Comparison of ENCODE assay signal across 12 cellular contexts in the genomic region with DNA sequence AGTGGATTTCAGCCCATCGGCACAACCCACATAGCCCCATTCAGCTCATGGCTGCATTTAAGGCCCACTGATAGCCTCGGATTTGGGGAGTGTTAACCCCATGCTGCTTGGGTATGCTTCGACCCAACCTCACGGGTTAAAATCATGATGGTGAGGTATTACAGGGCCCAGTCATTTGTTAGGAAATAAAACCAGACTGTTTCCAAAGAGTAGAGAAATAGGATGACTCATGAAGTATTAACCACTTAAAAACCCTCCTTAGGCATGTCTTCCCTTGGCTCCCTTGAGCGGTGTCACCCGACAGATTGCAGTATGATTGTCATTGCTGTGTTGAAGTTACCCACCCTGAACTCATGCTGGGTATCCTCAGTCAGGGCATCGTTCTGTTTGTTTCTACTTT.
DNase-seq lines count a peak whose midpoint lies in the region; TF ChIP-seq lines count a peak whose summit lies in the region.
"Had no signal": no experiment of that assay in that cellular context is flagged by ENCODE, and none has a peak within 500 bp of the region (broad histone marks: within the 10 kb centered on the region; RNA-seq: fewer than 3 reads in every experiment).

No MANE protein-coding gene starts in this region.

- H3K27me3 ChIP-seq in WERI-Rb-1 (ENCODE audit: insufficient read depth, low read depth, severe bottlenecking), result no peaks in the 10 kb centered on the region
- H3K27me3 ChIP-seq in effector memory CD4-positive, alpha-beta T cell (replicated peaks; ENCODE audit: control insufficient read depth, insufficient read depth, low read length, poor library complexity, severe bottlenecking), result no peaks in the 10 kb centered on the region

- no peak overlapping the region for H3K27ac ChIP-seq in WERI-Rb-1
- no peak overlapping the region for H3K27ac ChIP-seq in effector memory CD4-positive, alpha-beta T cell (ENCODE audit: insufficient read depth, low read length, poor library complexity, severe bottlenecking)

- H3K4me1 Mint-ChIP-seq in brain, result peaks cover 49% of the 10 kb centered on the region
- H3K4me1 Mint-ChIP-seq: T-cell had no signal

- in situ Hi-C loops in ACHN (cut with HindIII; ENCODE audit: low pct_ligation_motif_present, low pct_unique_long_range_greater_than_20kb, low sequenced_read_pairs), result no loop called here

- H3K27ac Mint-ChIP-seq in brain, result peak overlapping the region in 3 of 5 experiments; percentile 7 to 49 (median 23)
- H3K27ac Mint-ChIP-seq: T-cell had no signal

- no peaks in the 10 kb centered on the region for H3K27me3 Mint-ChIP-seq in brain

- no peaks in the 10 kb centered on the region for H3K4me1 ChIP-seq in effector memory CD4-positive, alpha-beta T cell (ENCODE audit: control insufficient read depth, insufficient read depth, low read length, poor library complexity, severe bottlenecking)

- no peaks in the 10 kb centered on the region for H3K9me3 Mint-ChIP-seq in brain
- H3K9me3 Mint-ChIP-seq: T-cell had no signal

- H3K36me3 Mint-ChIP-seq in brain, result no peaks in the 10 kb centered on the region
- H3K36me3 Mint-ChIP-seq: T-cell had no signal

- no peaks in the 10 kb centered on the region for H3K36me3 ChIP-seq in WERI-Rb-1
- no peaks in the 10 kb centered on the region for H3K36me3 ChIP-seq in effector memory CD4-positive, alpha-beta T cell (ENCODE audit: control insufficient read depth, insufficient read depth, low read length)

- TF ChIP-seq CTCF in brain (conservative IDR thresholded peaks at IDR 0.05) (no peak), WERI-Rb-1 (IDR thresholded peaks at IDR 0.05; ENCODE audit: low read depth, low read length) (no peak)

- no peak overlapping the region for H3K4me3 ChIP-seq in WERI-Rb-1 (ENCODE audit: low read depth, low read length)
- H3K4me3 ChIP-seq in effector memory CD4-positive, alpha-beta T cell (ENCODE audit: insufficient read depth, low read depth, low read length, poor library complexity, severe bottlenecking), result no peak overlapping the region

- no peaks in the 10 kb centered on the region for H3K9me3 ChIP-seq in WERI-Rb-1 (ENCODE audit: severe bottlenecking)
- no peaks in the 10 kb centered on the region for H3K9me3 ChIP-seq in effector memory CD4-positive, alpha-beta T cell (ENCODE audit: control insufficient read depth, low read length)

- H3K4me3 Mint-ChIP-seq in brain, result no peak overlapping the region
- H3K4me3 Mint-ChIP-seq: T-cell had no signal

- peak; percentile 20 for DNase-seq in ACHN
- peak; percentile 79 for DNase-seq in M059J (ENCODE audit: low read depth)
- peak; percentile 35 for DNase-seq in myocyte (ENCODE audit: low read depth)
- no peak for DNase-seq in NCI-H345 (lab: John Stamatoyannopoulos, UW)
- DNase-seq in WERI-Rb-1, result no peak
- no peak for DNase-seq in effector memory CD4-positive, alpha-beta T cell
- no peak for DNase-seq in central memory CD4-positive, alpha-beta T cell
- DNase-seq: activated T-cell treated with anti-CD3 and anti-CD28 coated beads for 4 hours; C1 segment of cervical spinal cord; stimulated activated CD4-positive, alpha-beta T cell treated with anti-CD3 and anti-CD28 coated beads, Interleukin-1b, Interleukin-23, amount 100 ng/mL, for 48 hours; T-cell had no signal

Comparison
In these comparisons a context has a peak if more than half of its experiments do, and no peak if none do; other contexts are left out.
1. DNase-seq: peak in ACHN (single experiment), M059J (single experiment) and myocyte (single experiment); none in NCI-H345 (single experiment), WERI-Rb-1 (single experiment), effector memory CD4-positive, alpha-beta T cell (0 of 3) and central memory CD4-positive, alpha-beta T cell (single experiment).